Comparison of ENCODE assay signal across 21 cellular contexts in the genomic region with DNA sequence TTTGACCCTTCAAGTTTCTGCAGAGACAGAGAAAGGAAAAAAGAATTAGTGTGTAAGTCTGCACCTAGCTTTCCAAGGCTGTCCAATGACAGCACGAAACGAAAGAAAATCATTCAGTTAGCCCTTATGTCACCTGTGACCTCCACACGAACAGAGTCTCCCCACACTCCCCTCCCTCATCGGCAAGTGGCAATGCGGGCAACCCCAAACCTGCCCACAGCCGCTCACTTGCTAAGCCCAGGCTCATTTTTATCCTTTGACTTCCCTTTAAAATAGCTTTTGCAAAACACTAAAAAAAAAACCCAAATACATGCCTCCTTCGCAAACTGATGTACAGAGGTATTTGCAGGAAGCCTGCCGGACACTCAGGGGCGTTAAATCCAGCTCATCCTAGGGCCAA. TPM values are rescaled to one million over a fixed set of nuclear protein-coding genes. Genes with fewer than 3 reads are reported as not detected.
DNase-seq lines count a peak whose midpoint lies in the region; ATAC-seq, FAIRE-seq and TF ChIP-seq lines count a peak whose summit lies in the region.
"Had no signal": no experiment of that assay in that cellular context is flagged by ENCODE, and none has a peak within 500 bp of the region (broad histone marks: within the 10 kb centered on the region; RNA-seq: fewer than 3 reads in every experiment).

No MANE protein-coding gene starts in this region.

- H3K79me2 ChIP-seq in GM23338 (replicated peaks; ENCODE audit: insufficient read depth): peaks cover 100% of the 10 kb centered on the region

- H3K4me2 ChIP-seq in GM23338: peak overlapping the region; percentile 62
- H3K4me2 ChIP-seq: BLaER1 had no signal

- H3K27ac ChIP-seq in GM23338 (ENCODE audit: low read depth) (peak overlapping the region; percentile 92), small intestine (ENCODE audit: low read depth in 1 of 2, low read length in 1 of 2) (peak overlapping the region in 1 of 2 donors; percentile 8)
- H3K27ac ChIP-seq: BLaER1, HL-60, SK-N-MC had no signal

- no peaks in the 10 kb centered on the region for H3K9me3 Mint-ChIP-seq in GM23338

- peaks cover 98% of the 10 kb centered on the region for H3K36me3 Mint-ChIP-seq in GM23338 (ENCODE audit: low read depth)

- peaks cover 25% of the 10 kb centered on the region for H3K27me3 Mint-ChIP-seq in GM23338 (ENCODE audit: insufficient read depth, low read depth, poor library complexity)

- peaks cover 72% of the 10 kb centered on the region for H3K4me1 Mint-ChIP-seq in GM23338

- H3K9me2 ChIP-seq in GM23338 (ENCODE audit: insufficient read depth): no peaks in the 10 kb centered on the region

- H3K9ac ChIP-seq in iPS-15b (ENCODE audit: low read depth, low read length): no peak overlapping the region
- H3K9ac ChIP-seq: BLaER1 had no signal

- H3K36me3 ChIP-seq in GM23338 (ENCODE audit: insufficient read depth) (peaks cover 71% of the 10 kb centered on the region), iPS-15b (ENCODE audit: control insufficient read depth, insufficient read depth, low read length) (peaks cover 65% of the 10 kb centered on the region), small intestine (ENCODE audit: control insufficient read depth in 2 of 2, insufficient read depth in 2 of 2, low read length in 2 of 2) (peaks cover 3 to 12% of the 10 kb centered on the region in 2 donors)

- H3K9me3 ChIP-seq in iPS-15b (ENCODE audit: control insufficient read depth, insufficient read depth, low read length): no peaks in the 10 kb centered on the region
- H3K9me3 ChIP-seq in small intestine (ENCODE audit: control insufficient read depth, low read depth): no peaks in the 10 kb centered on the region
- H3K9me3 ChIP-seq: BLaER1, Caco-2 had no signal

- peaks cover 72% of the 10 kb centered on the region for H4K20me1 ChIP-seq in GM23338 (replicated peaks; ENCODE audit: insufficient read depth)

- WGBS in small intestine, 3 donors: 57 to 72% (median 66%) methylated on average over 9 of the region's 9 CpGs

- ATAC-seq in GM23338: no peak
- ATAC-seq in GM18907 (IDR thresholded peaks at IDR 0.05; ENCODE audit: unreplicated experiment): no peak
- ATAC-seq: GM12878, Right ventricle myocardium inferior had no signal

- H3K4me3 ChIP-seq in GM23338 (no peak overlapping the region), iPS-15b (ENCODE audit: low read depth, low read length) (peak overlapping the region; percentile 5), small intestine (ENCODE audit: low read depth in 1 of 2, low read length in 2 of 2) (no peak overlapping the region)
- H3K4me3 ChIP-seq: BLaER1, GM12878, SK-N-MC had no signal

- no peak for FAIRE-seq in small intestine (lab: Jason Lieb, UNC)
- FAIRE-seq: GM12878 had no signal

- H2AFZ ChIP-seq in GM23338: no peak overlapping the region

- H3K27me3 ChIP-seq in GM23338 (ENCODE audit: insufficient read depth): no peaks in the 10 kb centered on the region
- H3K27me3 ChIP-seq in iPS-15b (ENCODE audit: control insufficient read depth, insufficient read depth, low read length): no peaks in the 10 kb centered on the region
- H3K27me3 ChIP-seq in small intestine (ENCODE audit: control insufficient read depth in 2 of 2, insufficient read depth in 2 of 2, low read length in 2 of 2): no peaks in the 10 kb centered on the region
- H3K27me3 ChIP-seq: BLaER1 had no signal

- H3K4me3 Mint-ChIP-seq in GM23338: peak overlapping the region; percentile 50; the same call in 2 of the 3 replicates

- DNase-seq in GM23338 (ENCODE audit: low spot score): no peak
- DNase-seq in MV-4-11 (lab: John Stamatoyannopoulos, UW): peak; percentile 13
- peak; percentile 30 for DNase-seq in small intestine
- no peak for DNase-seq in T-helper 2 cell
- DNase-seq in NCI-H146 (lab: John Stamatoyannopoulos, UW): no peak
- DNase-seq: Caco-2, DMS53, Karpas-422, MM.1S, NCI-H1105 treated with DMSO at 0.1 percent for 48 hours, NCI-H187 treated with DMSO at 0.1 percent for 48 hours, NCI-H446 treated with DMSO at 0.1 percent for 48 hours, NCI-H748 treated with DMSO at 0.1 percent for 48 hours had no signal

- no peak for TF ChIP-seq CTCF in GM23338 (conservative IDR thresholded peaks at IDR 0.05; ENCODE audit: low read depth in 2 of 2)

- peak overlapping the region; percentile 92 for H3K27ac Mint-ChIP-seq in GM23338

- H3K4me1 ChIP-seq in GM23338 (ENCODE audit: insufficient read depth) (peaks cover 57% of the 10 kb centered on the region), iPS-15b (ENCODE audit: control insufficient read depth, insufficient read depth, low read length) (peaks cover 28% of the 10 kb centered on the region), small intestine (ENCODE audit: control insufficient read depth in 2 of 2, insufficient read depth in 1 of 2, low read depth in 1 of 2, low read length in 1 of 2) (no peaks in the 10 kb centered on the region)
- H3K4me1 ChIP-seq: Caco-2 had no signal

- peaks cover 77% of the 10 kb centered on the region for H3F3A ChIP-seq in GM23338 (replicated peaks; ENCODE audit: low read depth)

TF ChIP-seq in GM23338, 12 proteins besides CTCF, POLR2A, EP300 and RAD21:
- TF ChIP-seq ETS1 (IDR thresholded peaks at IDR 0.05): no peak
- no peak for TF ChIP-seq EZH2 (IDR thresholded peaks at IDR 0.05; ENCODE audit: low read depth, unreplicated experiment)
- TF ChIP-seq ZNF331 (CRISPR knock-in tag; IDR thresholded peaks at IDR 0.05; ENCODE audit: low read depth): no peak

RNA-seq across cellular contexts. Expression of gene RCC2, which starts 10.3 kb away (rescaled TPM):
- total RNA-seq in GM23338 (2014; rRNA removed; shearing (Covaris generic)): 367 and 386 TPM in 2 replicates
- polyA plus RNA-seq in GM23338 (2016; fragmentation: Nextera tagmentation; extraction: Ambion mirVana) (97.1 and 99.3 TPM in 2 replicates), small intestine (10 to 100 TPM; 11.2 to 65.6 (median 12.7) TPM)

RNA-seq across cellular contexts. Expression of gene PADI6, which starts 57.2 kb away (rescaled TPM):
- not detected in 2 replicates for total RNA-seq in GM23338 (2014; rRNA removed; shearing (Covaris generic))
- not detected in 2 replicates for polyA plus RNA-seq in GM23338 (2016; fragmentation: Nextera tagmentation; extraction: Ambion mirVana)
- polyA plus RNA-seq in small intestine: not detected
- total RNA-seq: Caco-2, GM12878, H4, Right ventricle myocardium inferior had no signal
- polyA plus RNA-seq: GM12878 had no signal

Comparison
In these comparisons a context has a peak if more than half of its experiments do, and no peak if none do; other contexts are left out.
1. DNase-seq: peak in MV-4-11 (single experiment) and small intestine (single experiment); none in GM23338 (single experiment), T-helper 2 cell (0 of 5) and NCI-H146 (single experiment).